Comparison of ENCODE assay signal across 9 cellular contexts in genomic region chr13:48979892-48980291, GRCh38. TPM values are rescaled to one million over a fixed set of nuclear protein-coding genes. Genes with fewer than 3 reads are reported as not detected.
A peak's percentile ranks its signal among the peaks of the same experiment; 100 is the strongest.
DNase-seq lines count a peak whose midpoint lies in the region; ATAC-seq lines count a peak whose summit lies in the region.
"Had no signal": no experiment of that assay in that cellular context is flagged by ENCODE, and none has a peak within 500 bp of the region (broad histone marks: within the 10 kb centered on the region; RNA-seq: fewer than 3 reads in every experiment).

No MANE protein-coding gene starts in this region.

- H3K4me2 ChIP-seq in skeletal muscle satellite cell (ENCODE audit: low read length): peak overlapping the region; percentile 77

- H3K4me1 Mint-ChIP-seq in activated CD4-positive, alpha-beta T cell treated with anti-CD3 and anti-CD28 coated beads for 36 hours: peaks cover 42% of the 10 kb centered on the region

- no peaks in the 10 kb centered on the region for H3K27me3 Mint-ChIP-seq in activated CD4-positive, alpha-beta T cell treated with anti-CD3 and anti-CD28 coated beads for 36 hours

- intact Hi-C loops in activated CD4-positive, alpha-beta T cell treated with anti-CD3 and anti-CD28 coated beads for 36 hours (cut with DNase I, micrococcal nuclease): loop anchor here (5.0 to 10.0 kb wide), 9 partner anchors 42 to 943 kb away; partner anchors contain the start of genes CAB39L (in 1 of the 2), CDADC1 (in 1 of the 2), CYSLTR2 (in 1 of the 2) and MED4 (in 1 of the 2)

- H3K36me3 ChIP-seq in skeletal muscle satellite cell (ENCODE audit: insufficient read depth, low read length): no peaks in the 10 kb centered on the region

- no peaks in the 10 kb centered on the region for H3K27me3 ChIP-seq in skeletal muscle satellite cell (ENCODE audit: control insufficient read depth, insufficient read depth, low read length)

- peaks cover 8% of the 10 kb centered on the region for H3K36me3 Mint-ChIP-seq in activated CD4-positive, alpha-beta T cell treated with anti-CD3 and anti-CD28 coated beads for 36 hours (ENCODE audit: low read depth)

- no peaks in the 10 kb centered on the region for H3K9me3 ChIP-seq in skeletal muscle satellite cell (replicated peaks; ENCODE audit: low read length)

- H3K4me3 Mint-ChIP-seq in activated CD4-positive, alpha-beta T cell treated with anti-CD3 and anti-CD28 coated beads for 36 hours: peak overlapping the region; percentile 1

- H3K4me3 ChIP-seq in skeletal muscle satellite cell (ENCODE audit: low read length): peak overlapping the region; percentile 80

- POLR2A ChIA-PET in activated CD4-positive, alpha-beta T cell treated with anti-CD3 and anti-CD28 coated beads for 36 hours (lab: Charles Lee): no interaction called here

- ATAC-seq in activated CD4-positive, alpha-beta T cell treated with anti-CD3 and anti-CD28 coated beads for 36 hours: no peak
- ATAC-seq in HG02759 (IDR thresholded peaks at IDR 0.05; ENCODE audit: unreplicated experiment): peak; percentile 36

- H3K27ac Mint-ChIP-seq in activated CD4-positive, alpha-beta T cell treated with anti-CD3 and anti-CD28 coated beads for 36 hours: peak overlapping the region; percentile 64

- no peak for DNase-seq in activated CD4-positive, alpha-beta T cell treated with anti-CD3 and anti-CD28 coated beads for 36 hours
- no peak for DNase-seq in activated CD4-positive, alpha-beta T cell treated with anti-CD3 and anti-CD28 coated beads, Interleukin-2, amount 50 U/mL, for 1 hour
- peak; percentile 98 for DNase-seq in MV-4-11 (lab: John Stamatoyannopoulos, UW)
- no peak for DNase-seq in NCI-H345 (lab: John Stamatoyannopoulos, UW)
- DNase-seq in stimulated activated CD4-positive, alpha-beta T cell treated with anti-CD3 and anti-CD28 coated beads, Interleukin-4, amount 100 ng/mL, for 24 hours: no peak
- DNase-seq in AG20443 (ENCODE audit: low spot score): no peak
- DNase-seq: activated CD4-positive, alpha-beta T cell treated with anti-CD3 and anti-CD28 coated beads for 4 hours had no signal

- peaks cover 24% of the 10 kb centered on the region for H3K4me1 ChIP-seq in skeletal muscle satellite cell (ENCODE audit: control insufficient read depth, insufficient read depth, low read length)

- CTCF ChIA-PET in activated CD4-positive, alpha-beta T cell treated with anti-CD3 and anti-CD28 coated beads for 36 hours (lab: Charles Lee): interaction anchor here (0.6 to 1.9 kb wide), 2 partner anchors 9 to 183 kb away, joined by 3 to 4 read pairs; no protein-coding TSS in a partner anchor

- peaks cover 4% of the 10 kb centered on the region for H3K9me3 Mint-ChIP-seq in activated CD4-positive, alpha-beta T cell treated with anti-CD3 and anti-CD28 coated beads for 36 hours (ENCODE audit: low read depth)

- H3K9ac ChIP-seq in skeletal muscle satellite cell (ENCODE audit: low read depth, low read length): no peak overlapping the region

RNA-seq across cellular contexts. Expression of gene FNDC3A, which starts 4.2 kb away (rescaled TPM):
- total RNA-seq in activated CD4-positive, alpha-beta T cell treated with anti-CD3 and anti-CD28 coated beads for 36 hours: 10 to 100 TPM; 20.8 to 26.9 TPM
- total RNA-seq in skeletal muscle satellite cell (2012; rRNA removed): 46.7 and 58.6 TPM in 2 replicates
